ENCODE assay signal across 11 cellular contexts in the genomic region with DNA sequence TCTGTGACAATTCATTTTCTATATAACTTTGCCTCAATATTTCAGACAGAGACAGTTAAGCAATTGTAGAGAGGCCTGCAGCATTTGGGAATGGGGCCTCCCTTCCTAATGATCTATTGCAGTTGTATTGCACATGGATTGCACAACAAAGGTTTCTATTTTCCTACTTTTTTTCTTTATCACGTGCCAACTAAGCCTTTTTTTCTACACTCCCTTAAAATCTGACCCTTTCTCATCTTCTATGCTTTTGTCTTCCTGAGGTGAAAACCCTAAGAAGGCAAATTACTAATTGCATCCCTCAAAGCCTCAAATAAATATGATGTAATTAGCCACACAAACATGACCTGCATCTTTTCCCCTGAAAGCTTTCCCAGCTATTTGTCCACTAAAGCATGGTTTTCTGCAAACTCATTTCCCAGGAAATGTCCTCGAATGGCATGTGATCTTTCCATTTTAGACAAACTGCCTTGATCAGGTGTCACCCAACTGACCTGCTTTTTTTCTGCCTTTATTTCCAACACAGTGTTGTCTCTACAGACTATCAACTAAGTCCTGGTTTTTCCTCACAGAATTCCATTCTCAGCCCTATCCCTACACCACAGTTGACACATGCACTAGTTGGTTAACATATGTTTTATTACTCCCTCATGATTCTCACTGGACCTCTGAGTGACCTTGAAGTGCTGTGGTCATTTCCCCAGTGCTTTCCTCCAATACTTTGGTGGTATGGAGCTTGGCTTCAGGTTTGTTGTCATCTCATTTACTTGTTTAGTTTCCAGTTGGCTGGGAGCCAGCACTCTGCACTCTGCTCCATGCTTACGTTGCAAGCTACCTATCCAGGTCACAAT. TPM values are rescaled to one million over a fixed set of nuclear protein-coding genes. Genes with fewer than 3 reads are reported as not detected.
DNase-seq lines count a peak whose midpoint lies in the region; ATAC-seq lines count a peak whose summit lies in the region.
"Had no signal": no experiment of that assay in that cellular context is flagged by ENCODE, and none has a peak within 500 bp of the region (broad histone marks: within the 10 kb centered on the region; RNA-seq: fewer than 3 reads in every experiment).

No MANE protein-coding gene starts in this region.

- H3K9ac ChIP-seq in GM23248: peak overlapping the region; percentile 47

- WGBS in GM23248 (ENCODE audit: low coverage in 1 of 2, low lambda C conversion rate in 2 of 2, missing lambda C conversion rate in 2 of 2), 2 experiments: 31% methylated on average over 3 of the region's 3 CpGs

- H3K4me3 ChIP-seq in GM23248: no peak overlapping the region
- H3K4me3 ChIP-seq: lung had no signal

- peak overlapping the region; percentile 62 for H3K27ac ChIP-seq in GM23248

- H3K79me2 ChIP-seq in GM23248 (ENCODE audit: insufficient read depth): no peaks in the 10 kb centered on the region; the same call in 1 of the 2 replicates

- H4K20me1 ChIP-seq in GM23248 (ENCODE audit: insufficient read depth): no peaks in the 10 kb centered on the region

- H3K9me3 ChIP-seq in GM23248 (ENCODE audit: low read depth): no peaks in the 10 kb centered on the region

- peak; percentile 62 for DNase-seq in AG20443 (ENCODE audit: low spot score)
- DNase-seq in GM23248: peak; percentile 78
- DNase-seq in amniotic epithelial cell (ENCODE audit: low read depth): peak; percentile 79
- DNase-seq in kidney tubule cell (ENCODE audit: low spot score): peak; percentile 19
- no peak for DNase-seq in hippocampal formation (lab: John Stamatoyannopoulos, UW)
- DNase-seq in stimulated activated CD4-positive, alpha-beta T cell treated with anti-CD3 and anti-CD28 coated beads, Interleukin-4, amount 100 ng/mL, for 1 hour: no peak
- DNase-seq: activated CD4-positive, alpha-beta memory T cell treated with anti-CD3 and anti-CD28 coated beads, Interleukin-2, amount 10 ng/mL, durations not matched to agents 7 days and 5 days had no signal

- peaks cover 31% of the 10 kb centered on the region for H3F3A ChIP-seq in GM23248 (ENCODE audit: insufficient read depth)

- peaks cover 31% of the 10 kb centered on the region for H3K4me1 ChIP-seq in GM23248 (ENCODE audit: insufficient read depth)

- no peak for ATAC-seq in HG03108 (IDR thresholded peaks at IDR 0.05; ENCODE audit: unreplicated experiment)
- no peak for ATAC-seq in HG02642 (IDR thresholded peaks at IDR 0.05; ENCODE audit: poor library complexity, unreplicated experiment)
- ATAC-seq: esophagus mucosa had no signal

- H3K36me3 ChIP-seq in GM23248 (ENCODE audit: low read depth): no peaks in the 10 kb centered on the region

- in situ Hi-C loops in GM23248 (cut with MboI): no loop called here

- no peak overlapping the region for H2AFZ ChIP-seq in GM23248

- H3K9me2 ChIP-seq in GM23248 (ENCODE audit: insufficient read depth): no peaks in the 10 kb centered on the region

- peak overlapping the region; percentile 10 for H3K4me2 ChIP-seq in GM23248 (ENCODE audit: unreplicated experiment)

- H3K27me3 ChIP-seq in GM23248 (replicated peaks; ENCODE audit: insufficient read depth): no peaks in the 10 kb centered on the region

RNA-seq across cellular contexts. Expression of a gene that starts 31.9 kb away (rescaled TPM):
- 9.1 and 11.5 TPM in 2 replicates for total RNA-seq in GM23248 (2014; rRNA removed; shearing (Covaris generic))
- 27.3 and 27.5 TPM in 2 replicates for polyA plus RNA-seq in GM23248 (2016; fragmentation: Nextera tagmentation; extraction: Ambion mirVana)

Comparison
In these comparisons a context has a peak if more than half of its experiments do, and no peak if none do; other contexts are left out.
1. DNase-seq: peak in AG20443 (single experiment), GM23248 (single experiment), amniotic epithelial cell (single experiment) and kidney tubule cell (single experiment); none in hippocampal formation (0 of 2) and stimulated activated CD4-positive, alpha-beta T cell treated with anti-CD3 and anti-CD28 coated beads, Interleukin-4, amount 100 ng/mL, for 1 hour (single experiment).